In genomic region chr14:24349742-24350141, GRCh38 we compare ENCODE assay signal across 35 cellular contexts. TPM values are rescaled to one million over a fixed set of nuclear protein-coding genes. Genes with fewer than 3 reads are reported as not detected.
"Had no signal": no experiment of that assay in that cellular context is flagged by ENCODE, and none has a peak within 500 bp of the region (broad histone marks: within the 10 kb centered on the region; RNA-seq: fewer than 3 reads in every experiment).

No MANE protein-coding gene starts in this region.

- ATAC-seq: activated naive CD4-positive, alpha-beta T cell treated with anti-CD3 and anti-CD28 coated beads, Interleukin-2, amount 50 U/mL, for 72 hours; activated naive CD8-positive, alpha-beta T cell treated with anti-CD3 and anti-CD28 coated beads, Interleukin-2, amount 50 U/mL, for 24 hours; activated T-cell treated with anti-CD3 and anti-CD28 coated beads, Interleukin-2, amount 50 U/mL, for 4 hours; activated T-cell treated with anti-CD3 and anti-CD28 coated beads, Interleukin-2, amount 50 U/mL, for 72 hours; activated T-helper 17 cell treated with anti-CD3 and anti-CD28 coated beads, Interleukin-2, amount 50 U/mL, for 72 hours; body of pancreas had no signal

- H3K27me3 ChIP-seq: adrenal gland, ascending aorta, body of pancreas, breast epithelium had no signal

- H3K9me3 ChIP-seq: adrenal gland, ascending aorta, body of pancreas, breast epithelium had no signal

- H3K36me3 ChIP-seq: adrenal gland, ascending aorta, brain microvascular endothelial cell, breast epithelium, cardiac muscle cell had no signal

- H3K4me1 ChIP-seq: adrenal gland, ascending aorta, breast epithelium had no signal

- FAIRE-seq: astrocyte, bronchial epithelial cell had no signal

- H3K27ac ChIP-seq: adrenal gland, ascending aorta, body of pancreas, brain microvascular endothelial cell, breast epithelium, cardiac muscle cell had no signal

- DNase-seq: activated effector memory CD4-positive, alpha-beta T cell treated with anti-CD3 and anti-CD28 coated beads, Interleukin-2, amount 50 U/mL, for 16 hours; activated effector memory CD4-positive, alpha-beta T cell treated with Interleukin-2 at 50 U/mL for 16 hours; activated gamma-delta T cell; activated gamma-delta T cell treated with Interleukin-2 at 50 U/mL for 16 hours; activated naive CD4-positive, alpha-beta T cell; activated naive CD4-positive, alpha-beta T cell treated with anti-CD3 and anti-CD28 coated beads for 36 hours; activated naive CD4-positive, alpha-beta T cell treated with anti-CD3 and anti-CD28 coated beads, Interleukin-2, amount 10 ng/mL, durations not matched to agents 7 days and 5 days; activated naive CD4-positive, alpha-beta T cell treated with anti-CD3 and anti-CD28 coated beads, Interleukin-2, amount 50 U/mL, for 16 hours; activated naive CD4-positive, alpha-beta T cell treated with Interleukin-2 at 50 U/mL for 16 hours; activated naive CD8-positive, alpha-beta T cell treated with anti-CD3 and anti-CD28 coated beads for 36 hours; activated naive CD8-positive, alpha-beta T cell treated with anti-CD3 and anti-CD28 coated beads, Interleukin-2, amount 10 ng/mL, durations not matched to agents 7 days and 5 days; activated naive CD8-positive, alpha-beta T cell treated with anti-CD3 and anti-CD28 coated beads, Interleukin-2, amount 50 U/mL, for 24 hours; activated T-cell treated with anti-CD3 and anti-CD28 coated beads, Interleukin-2, amount 50 U/mL, for 1 hour; activated T-cell treated with anti-CD3 and anti-CD28 coated beads, Interleukin-2, amount 50 U/mL, for 24 hours; activated T-cell treated with anti-CD3 and anti-CD28 coated beads, Interleukin-2, amount 50 U/mL, for 4 hours; activated T-cell treated with anti-CD3 and anti-CD28 coated beads, Interleukin-2, amount 50 U/mL, for 48 hours; activated T-cell treated with anti-CD3 and anti-CD28 coated beads, Interleukin-2, amount 50 U/mL, for 72 hours; adrenal gland; amniotic stem cell; amygdala; anterior cingulate cortex; aorta; body of pancreas; brain microvascular endothelial cell; caudate nucleus; central memory CD4-positive, alpha-beta T cell; cerebellar nuclear complex had no signal

- H3K4me3 ChIP-seq: adrenal gland, ascending aorta, body of pancreas, breast epithelium, cardiac muscle cell had no signal

RNA-seq across cellular contexts. Expression of gene RIPK3, which starts 10.0 kb away (rescaled TPM):
- polyA plus RNA-seq: cardiac muscle cell had no signal

RNA-seq across cellular contexts. Expression of gene ADCY4, which starts 14.9 kb away (rescaled TPM):
- polyA plus RNA-seq: cardiac muscle cell had no signal

RNA-seq across cellular contexts. Expression of gene NFATC4, which starts 18.2 kb away (rescaled TPM):
- total RNA-seq: activated naive CD8-positive, alpha-beta T cell treated with anti-CD3 and anti-CD28 coated beads, Interleukin-2, amount 10 ng/mL, durations not matched to agents 7 days and 5 days; activated T-helper 1 cell treated with anti-CD3 and anti-CD28 coated beads, Interleukin-12 subunit alpha, Interleukin-12 subunit beta, Interleukin-2, Interleukin-4 antibody, amounts not matched to agents 30 ng/mL and 10 ng/mL and 1 ng/mL, durations not matched to agents 14 hours and 24 hours and 36 hours had no signal
